30 cellular contexts compared by ENCODE assay signal in the genomic region with DNA sequence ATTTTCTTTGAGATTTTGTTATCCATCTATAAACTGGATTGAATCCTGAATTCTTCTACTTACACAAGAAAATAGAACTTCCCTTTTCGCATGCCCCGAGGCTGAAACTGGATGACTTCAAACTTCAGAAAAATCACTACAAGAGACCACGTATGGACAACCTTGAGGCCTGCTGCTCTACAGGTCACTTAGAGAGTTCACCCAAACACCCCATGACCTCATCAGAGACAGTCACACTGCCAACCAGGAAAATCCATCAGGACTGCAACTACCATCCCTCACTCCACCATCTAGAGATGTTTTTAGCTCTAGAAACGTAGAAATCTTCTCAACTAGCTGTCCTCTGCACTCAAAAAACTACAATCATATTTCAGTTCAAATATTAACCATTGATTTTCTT.
"Had no signal": no experiment of that assay in that cellular context is flagged by ENCODE, and none has a peak within 500 bp of the region (broad histone marks: within the 10 kb centered on the region; RNA-seq: fewer than 3 reads in every experiment).

No MANE protein-coding gene starts in this region.

- DNase-seq: naive B cell; naive thymus-derived CD8-positive, alpha-beta T cell; nephron progenitor cell; nucleus accumbens; ovary; posterior cingulate gyrus; psoas muscle; right cardiac atrium; right lobe of liver; sigmoid colon; small intestine; stimulated activated CD4-positive, alpha-beta T cell treated with anti-CD3 and anti-CD28 coated beads, Interleukin-15, amount 100 ng/mL, for 24 hours; stimulated activated CD4-positive, alpha-beta T cell treated with anti-CD3 and anti-CD28 coated beads, Interleukin-2, amount 100 ng/mL, for 24 hours; stimulated activated CD4-positive, alpha-beta T cell treated with anti-CD3 and anti-CD28 coated beads, Interleukin-2, amount 100 ng/mL, for 48 hours; stimulated activated CD4-positive, alpha-beta T cell treated with anti-CD3 and anti-CD28 coated beads, Interleukin-4, amount 100 ng/mL, for 24 hours; stimulated activated naive CD4-positive, alpha-beta T cell; stimulated activated naive CD8-positive, alpha-beta T cell treated with anti-CD3 and anti-CD28 coated beads, Interleukin-15, amount 100 ng/mL, for 72 hours; stimulated activated naive CD8-positive, alpha-beta T cell treated with anti-CD3 and anti-CD28 coated beads, Interleukin-15, Interleukin-2, amounts not matched to agents 100 U/mL and 50 U/mL, for 24 hours; thyroid gland; trophoblast cell; upper lobe of left lung had no signal

- H3K36me3 Mint-ChIP-seq: naive B cell; natural killer cell treated with Interleukin-12 subunit alpha and Interleukin-12 subunit beta and Interleukin-15 and Interleukin-18, amount 100 ng/mL, for 72 hours had no signal

- H3K4me3 ChIP-seq: ovary, psoas muscle, right lobe of liver, sigmoid colon, thoracic aorta, thyroid gland, tibial nerve, upper lobe of left lung, uterus had no signal

- H2AFZ ChIP-seq: parathyroid adenoma had no signal

- H3K4me1 ChIP-seq: parathyroid adenoma, psoas muscle, right lobe of liver, sigmoid colon, thyroid gland, upper lobe of left lung, uterus had no signal

- H3K36me3 ChIP-seq: neutrophil, ovary, right lobe of liver, sigmoid colon, thoracic aorta, thyroid gland, tibial nerve, upper lobe of left lung, uterus had no signal

- H3K27ac Mint-ChIP-seq: naive thymus-derived CD8-positive, alpha-beta T cell; natural killer cell treated with Interleukin-12 subunit alpha and Interleukin-12 subunit beta and Interleukin-15 and Interleukin-18, amount 100 ng/mL, for 72 hours; nephron progenitor cell; progenitor cell of endocrine pancreas; stimulated activated memory B cell treated with anti-CD40 and anti-IgM and Interleukin-4, amounts not matched to agents 10 μg/mL and 1 μg/mL and 100 μg/mL, for 72 hours; stimulated activated naive CD8-positive, alpha-beta T cell treated with anti-CD3 and anti-CD28 coated beads, Interleukin-15, amount 100 ng/mL, for 72 hours had no signal

- H3K27me3 Mint-ChIP-seq: natural killer cell treated with Interleukin-12 subunit alpha and Interleukin-12 subunit beta and Interleukin-15 and Interleukin-18, amount 100 ng/mL, for 72 hours; progenitor cell of endocrine pancreas; stimulated activated naive CD8-positive, alpha-beta T cell treated with anti-CD3 and anti-CD28 coated beads, Interleukin-15, amount 100 ng/mL, for 72 hours had no signal

- H3K9me3 Mint-ChIP-seq: natural killer cell treated with Interleukin-12 subunit alpha and Interleukin-12 subunit beta and Interleukin-15 and Interleukin-18, amount 100 ng/mL, for 72 hours; neural crest cell had no signal

- H3K4me3 Mint-ChIP-seq: naive B cell; naive thymus-derived CD8-positive, alpha-beta T cell; natural killer cell treated with Interleukin-12 subunit alpha and Interleukin-12 subunit beta and Interleukin-15 and Interleukin-18, amount 100 ng/mL, for 72 hours; nephron progenitor cell; neural crest cell; stimulated activated memory B cell treated with anti-CD40 and anti-IgM and Interleukin-4, amounts not matched to agents 10 μg/mL and 1 μg/mL and 100 μg/mL, for 72 hours; stimulated activated naive CD8-positive, alpha-beta T cell treated with anti-CD3 and anti-CD28 coated beads, Interleukin-15, amount 100 ng/mL, for 72 hours had no signal

- H3K79me2 ChIP-seq: parathyroid adenoma had no signal

- H3K27ac ChIP-seq: neutrophil, ovary, parathyroid adenoma, psoas muscle, right lobe of liver, sigmoid colon, thoracic aorta, thyroid gland, tibial nerve, upper lobe of left lung, uterus had no signal

- H3K27me3 ChIP-seq: neutrophil, ovary, right lobe of liver, sigmoid colon, thyroid gland, tibial nerve, upper lobe of left lung, uterus had no signal

- H3K4me1 Mint-ChIP-seq: naive B cell; naive thymus-derived CD8-positive, alpha-beta T cell; nephron progenitor cell; stimulated activated memory B cell treated with anti-CD40 and anti-IgM and Interleukin-4, amounts not matched to agents 10 μg/mL and 1 μg/mL and 100 μg/mL, for 72 hours; stimulated activated naive CD8-positive, alpha-beta T cell treated with anti-CD3 and anti-CD28 coated beads, Interleukin-15, amount 100 ng/mL, for 72 hours had no signal

- H3K9me3 ChIP-seq: ovary, right lobe of liver, thyroid gland, uterus had no signal
